In the genomic region with DNA sequence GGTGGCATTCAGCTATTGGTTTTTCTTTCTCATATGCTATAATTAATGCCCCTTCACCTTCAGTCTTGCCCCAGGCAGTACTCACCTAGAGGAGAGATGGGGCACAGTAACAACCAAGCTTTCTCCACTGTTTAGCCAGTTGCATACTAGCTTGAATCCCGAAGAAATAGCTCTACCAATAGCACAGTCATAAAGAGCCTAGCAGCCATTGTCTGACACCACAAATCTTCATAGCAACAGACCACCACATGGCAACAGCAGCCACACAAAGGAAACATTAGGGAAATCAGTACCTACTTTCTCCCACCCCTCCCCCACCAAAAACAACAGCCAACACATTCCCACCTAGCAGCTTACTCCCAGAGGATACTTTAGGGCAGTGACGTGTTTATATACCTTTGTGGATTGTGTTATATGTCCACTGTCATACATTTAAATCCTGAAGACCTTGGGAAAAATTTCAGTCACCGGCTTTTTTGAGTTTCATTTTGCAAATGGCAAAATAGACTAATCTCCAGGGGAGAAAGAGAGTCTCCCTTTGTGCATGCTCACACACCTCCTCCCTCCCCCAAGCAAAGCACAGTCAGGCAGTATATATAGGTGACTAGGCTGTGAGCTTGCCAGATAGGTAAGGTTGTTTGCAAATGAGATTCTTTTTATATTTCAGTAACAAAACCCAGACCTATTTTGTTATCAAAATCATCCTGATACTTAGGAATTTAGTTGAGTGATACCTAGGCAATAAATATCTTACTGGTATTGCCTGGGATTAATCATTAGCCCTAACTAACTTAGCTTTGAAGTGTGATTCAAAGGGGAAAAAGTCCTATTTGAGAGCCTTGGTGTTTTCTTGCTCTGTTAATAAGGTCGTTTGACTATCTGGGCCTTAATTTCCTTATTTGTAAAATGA, we compare ENCODE assay signal across 8 cellular contexts.
DNase-seq lines count a peak whose midpoint lies in the region; ATAC-seq and TF ChIP-seq lines count a peak whose summit lies in the region.

No MANE protein-coding gene starts in this region.

- H3K4me1 Mint-ChIP-seq in natural killer cell: peaks cover 48 to 49% of the 10 kb centered on the region in 2 donors

- intact Hi-C loops in natural killer cell (cut with micrococcal nuclease): loop anchor here (1.0 to 5.0 kb wide), 3 partner anchors 13 to 38 kb away; no protein-coding TSS in a partner anchor

- no peaks in the 10 kb centered on the region for H3K9me3 Mint-ChIP-seq in natural killer cell

- peaks cover 10% of the 10 kb centered on the region for H3K36me3 Mint-ChIP-seq in natural killer cell

- peak; percentile 53 for DNase-seq in NCI-H2171 treated with DMSO at 0.1 percent for 48 hours (lab: John Stamatoyannopoulos, UW)
- no peak for DNase-seq in NCI-H2171 (lab: John Stamatoyannopoulos, UW)
- peak; percentile 35 for DNase-seq in NCI-H2227 treated with DMSO at 0.1 percent for 48 hours (lab: John Stamatoyannopoulos, UW)
- peak; percentile 88 to 95 for DNase-seq in dermis microvascular lymphatic vessel endothelial cell (ENCODE audit: low read depth in 2 of 2)
- no peak for DNase-seq in natural killer cell
- DNase-seq in pons (ENCODE audit: low spot score): no peak
- no peak for DNase-seq in SK-N-DZ (ENCODE audit: low spot score)

- no peak for TF ChIP-seq CTCF in natural killer cell (IDR thresholded peaks at IDR 0.05)

- H3K4me3 Mint-ChIP-seq in natural killer cell: peak overlapping the region; percentile 85

- ATAC-seq in HG02798 (IDR thresholded peaks at IDR 0.05; ENCODE audit: poor library complexity, unreplicated experiment) (peak; percentile 64), natural killer cell (peak; percentile 54 to 62 (median 58))

- no peaks in the 10 kb centered on the region for H3K27me3 Mint-ChIP-seq in natural killer cell (ENCODE audit: low read depth in 2 of 2)

- peak overlapping the region; percentile 89 to 95 for H3K27ac Mint-ChIP-seq in natural killer cell

Comparison
In these comparisons a context has a peak if more than half of its experiments do, and no peak if none do; other contexts are left out.
1. DNase-seq: peak in NCI-H2171 treated with DMSO at 0.1 percent for 48 hours (single experiment), NCI-H2227 treated with DMSO at 0.1 percent for 48 hours (single experiment) and dermis microvascular lymphatic vessel endothelial cell (2 of 2); none in NCI-H2171 (single experiment), natural killer cell (single experiment), pons (single experiment) and SK-N-DZ (single experiment).